Comparison of ENCODE assay signal across 18 cellular contexts in genomic region chr1:1787206-1787605, GRCh38.
"Had no signal": no experiment of that assay in that cellular context is flagged by ENCODE, and none has a peak within 500 bp of the region (broad histone marks: within the 10 kb centered on the region; RNA-seq: fewer than 3 reads in every experiment).

No MANE protein-coding gene starts in this region.

- H3K27me3 Mint-ChIP-seq: activated CD4-positive, alpha-beta memory T cell treated with anti-CD3 and anti-CD28 coated beads for 36 hours; activated CD4-positive, alpha-beta T cell treated with anti-CD3 and anti-CD28 coated beads for 36 hours; activated naive CD4-positive, alpha-beta T cell treated with anti-CD3 and anti-CD28 coated beads, Interleukin-2, amount 50 U/mL, for 24 hours; natural killer cell treated with Interleukin-12 subunit alpha and Interleukin-12 subunit beta and Interleukin-15 and Interleukin-18, amount 100 ng/mL, for 72 hours; stimulated activated naive B cell treated with anti-CD40 and anti-IgM and Interleukin-4, amounts not matched to agents 10 μg/mL and 1 μg/mL and 100 μg/mL, for 72 hours had no signal

- H3K9me3 ChIP-seq: adrenal gland, tibial nerve had no signal

- H3K4me3 ChIP-seq: adrenal gland, cardiac muscle cell, hepatocyte, lung, smooth muscle cell, tibial nerve had no signal

- H3K27ac Mint-ChIP-seq: activated CD4-positive, alpha-beta memory T cell treated with anti-CD3 and anti-CD28 coated beads for 36 hours; activated naive CD4-positive, alpha-beta T cell treated with anti-CD3 and anti-CD28 coated beads, Interleukin-2, amount 50 U/mL, for 24 hours; natural killer cell treated with Interleukin-12 subunit alpha and Interleukin-12 subunit beta and Interleukin-15 and Interleukin-18, amount 100 ng/mL, for 72 hours; stimulated activated naive B cell treated with anti-CD40 and anti-IgM and Interleukin-4, amounts not matched to agents 10 μg/mL and 1 μg/mL and 100 μg/mL, for 72 hours had no signal

- H3K4me3 Mint-ChIP-seq: activated CD4-positive, alpha-beta memory T cell treated with anti-CD3 and anti-CD28 coated beads for 36 hours; activated CD4-positive, alpha-beta T cell treated with anti-CD3 and anti-CD28 coated beads for 36 hours; activated naive CD4-positive, alpha-beta T cell treated with anti-CD3 and anti-CD28 coated beads, Interleukin-2, amount 50 U/mL, for 24 hours; natural killer cell treated with Interleukin-12 subunit alpha and Interleukin-12 subunit beta and Interleukin-15 and Interleukin-18, amount 100 ng/mL, for 72 hours; stimulated activated naive B cell treated with anti-CD40 and anti-IgM and Interleukin-4, amounts not matched to agents 10 μg/mL and 1 μg/mL and 100 μg/mL, for 72 hours had no signal

- H3K27me3 ChIP-seq: adrenal gland, cardiac muscle cell, hepatocyte, tibial nerve had no signal

- ATAC-seq: activated CD4-positive, alpha-beta T cell treated with anti-CD3 and anti-CD28 coated beads for 36 hours; left colon; natural killer cell treated with Interleukin-12 subunit alpha and Interleukin-12 subunit beta and Interleukin-15 and Interleukin-18, amount 100 ng/mL, for 72 hours; sciatic nerve; stimulated activated naive B cell treated with anti-CD40 and anti-IgM and Interleukin-4, amounts not matched to agents 10 μg/mL and 1 μg/mL and 100 μg/mL, for 72 hours had no signal

- H3K27ac ChIP-seq: adrenal gland, cardiac muscle cell, epithelial cell of prostate, hepatocyte, tibial nerve had no signal

- H3K9me3 Mint-ChIP-seq: activated CD4-positive, alpha-beta memory T cell treated with anti-CD3 and anti-CD28 coated beads for 36 hours; activated naive CD4-positive, alpha-beta T cell treated with anti-CD3 and anti-CD28 coated beads, Interleukin-2, amount 50 U/mL, for 24 hours; natural killer cell treated with Interleukin-12 subunit alpha and Interleukin-12 subunit beta and Interleukin-15 and Interleukin-18, amount 100 ng/mL, for 72 hours; stimulated activated naive B cell treated with anti-CD40 and anti-IgM and Interleukin-4, amounts not matched to agents 10 μg/mL and 1 μg/mL and 100 μg/mL, for 72 hours had no signal

- DNase-seq: activated CD4-positive, alpha-beta memory T cell treated with anti-CD3 and anti-CD28 coated beads for 36 hours; activated CD4-positive, alpha-beta T cell treated with anti-CD3 and anti-CD28 coated beads for 36 hours; activated effector memory CD4-positive, alpha-beta T cell treated with anti-CD3 and anti-CD28 coated beads, Interleukin-2, amount 50 U/mL, for 16 hours; activated T-cell treated with anti-CD3 and anti-CD28 coated beads, Interleukin-2, amount 50 U/mL, for 48 hours; adrenal gland; foreskin fibroblast; left colon; stimulated activated naive B cell treated with anti-CD40 and anti-IgM and Interleukin-4, amounts not matched to agents 10 μg/mL and 1 μg/mL and 100 μg/mL, for 72 hours; SW 1271 had no signal
